2 cellular contexts compared by ENCODE assay signal in the genomic region with DNA sequence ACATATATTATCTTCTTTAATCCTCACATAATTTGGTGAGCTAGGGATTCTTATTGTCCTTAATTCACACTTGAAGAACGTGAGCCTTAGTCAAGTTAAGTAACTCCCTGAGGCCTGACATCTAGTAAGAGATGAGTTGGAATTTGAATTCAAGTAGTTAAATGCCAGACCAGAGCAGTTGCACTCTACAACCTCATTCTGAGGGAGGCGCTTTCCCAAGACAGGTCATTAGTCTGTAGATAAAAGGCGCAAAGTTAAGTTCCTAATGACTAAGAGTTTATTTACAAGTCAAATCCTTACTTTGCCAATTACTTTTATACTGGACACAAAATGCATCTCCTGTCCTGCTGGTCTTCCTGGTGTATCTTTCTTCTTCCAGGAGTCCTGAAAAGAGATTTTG.
TF ChIP-seq lines count a peak whose summit lies in the region.

No MANE protein-coding gene starts in this region.

TF ChIP-seq in HCT116, 20 proteins besides CTCF, POLR2A, EP300 and RAD21 (continued from another document):
- TF ChIP-seq REST (IDR thresholded peaks at IDR 0.05; ENCODE audit: low read depth) (no peak), TCF7L2 (IDR thresholded peaks at IDR 0.05; ENCODE audit: borderline replicate concordance, extremely low read depth, insufficient read depth, insufficient read length) (no peak), MAX (IDR thresholded peaks at IDR 0.05) (no peak), CEBPB (IDR thresholded peaks at IDR 0.05; ENCODE audit: low read depth) (no peak), SIN3A (IDR thresholded peaks at IDR 0.05; ENCODE audit: low read depth) (no peak), ZFX (IDR thresholded peaks at IDR 0.05) (no peak), ELF1 (IDR thresholded peaks at IDR 0.05; ENCODE audit: borderline replicate concordance, low read depth) (no peak), SP1 (IDR thresholded peaks at IDR 0.05; ENCODE audit: low read depth) (no peak), ATF3 (IDR thresholded peaks at IDR 0.05) (no peak), ZBTB33 (IDR thresholded peaks at IDR 0.05; ENCODE audit: extremely low read depth, insufficient replicate concordance, low read length) (no peak), FOSL1 (IDR thresholded peaks at IDR 0.05; ENCODE audit: low read depth) (no peak), EZH2 (IDR thresholded peaks at IDR 0.05) (no peak)

TF ChIP-seq in GM12891, 5 proteins besides CTCF, POLR2A, EP300 and RAD21 (continued from another document):
- TF ChIP-seq POLR2AphosphoS5 (IDR thresholded peaks at IDR 0.05; ENCODE audit: low read depth, low read length) (no peak), PAX5 (IDR thresholded peaks at IDR 0.05; ENCODE audit: insufficient read depth, low read length, severe bottlenecking) (no peak), POU2F2 (IDR thresholded peaks at IDR 0.05; ENCODE audit: low read depth, low read length) (no peak), SPI1 (IDR thresholded peaks at IDR 0.05; ENCODE audit: low read depth, low read length) (no peak)
